ENCODE assay signal across 16 cellular contexts in the genomic region with DNA sequence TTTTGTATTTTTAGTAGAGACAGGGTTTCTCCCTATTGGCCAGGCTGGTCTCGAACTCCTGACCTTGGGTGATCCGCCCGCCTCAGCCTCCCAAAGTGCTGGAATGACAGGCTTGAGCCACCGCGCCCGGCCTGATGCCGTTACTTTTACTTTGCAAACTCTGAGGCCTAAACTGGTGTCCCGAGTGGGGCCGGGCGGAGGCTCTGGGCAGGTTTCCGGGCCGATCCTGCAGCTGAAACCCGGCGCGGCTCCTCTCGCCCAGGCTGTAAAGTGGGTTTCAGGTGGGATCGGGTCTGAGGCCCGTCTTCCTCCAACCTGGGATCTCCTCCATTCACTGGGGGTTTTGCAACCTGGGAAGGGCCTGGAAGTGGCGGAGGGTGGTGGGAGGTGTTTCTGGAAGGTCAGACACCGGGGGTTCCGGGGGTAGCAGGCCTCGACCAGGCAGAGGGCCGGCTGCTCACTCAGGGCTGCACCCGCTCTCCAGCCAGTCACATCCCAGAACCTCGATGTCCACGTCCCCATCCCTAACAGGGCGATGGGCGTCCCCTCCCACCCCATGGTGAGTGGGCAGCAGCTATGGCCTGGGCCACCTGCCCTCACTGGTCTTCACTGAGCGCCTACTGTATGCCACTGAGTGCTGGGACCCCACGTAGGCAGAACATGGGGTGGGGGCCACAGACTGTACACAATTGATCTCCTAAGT. TPM values are rescaled to one million over a fixed set of nuclear protein-coding genes. Genes with fewer than 3 reads are reported as not detected.
DNase-seq lines count a peak whose midpoint lies in the region; ATAC-seq and TF ChIP-seq lines count a peak whose summit lies in the region.
"Had no signal": no experiment of that assay in that cellular context is flagged by ENCODE, and none has a peak within 500 bp of the region (broad histone marks: within the 10 kb centered on the region; RNA-seq: fewer than 3 reads in every experiment).

No MANE protein-coding gene starts in this region.

- peak overlapping the region; percentile 19 for H3K18ac ChIP-seq in trophoblast cell (ENCODE audit: low read length)

- H3K79me1 ChIP-seq in trophoblast cell (ENCODE audit: low read length), result peaks cover 17% of the 10 kb centered on the region

- H3K9me3 Mint-ChIP-seq in activated CD4-positive, alpha-beta T cell treated with anti-CD3 and anti-CD28 coated beads, Interleukin-2, amount 10 ng/mL, durations not matched to agents 24 days and 14 days, result peaks cover 3% of the 10 kb centered on the region
- no peaks in the 10 kb centered on the region for H3K9me3 Mint-ChIP-seq in chondrocyte (ENCODE audit: low read depth)

- H2BK12ac ChIP-seq in trophoblast cell (ENCODE audit: low read length), result peak overlapping the region; percentile 10

- H3K4me1 ChIP-seq in trophoblast cell (ENCODE audit: control insufficient read depth in 1 of 2, insufficient read depth in 2 of 2, low read length in 2 of 2), result peaks cover 27 to 31% of the 10 kb centered on the region in 2 experiments
- H3K4me1 ChIP-seq: Peyer's patch had no signal

- H3K36me3 Mint-ChIP-seq in activated CD4-positive, alpha-beta T cell treated with anti-CD3 and anti-CD28 coated beads, Interleukin-2, amount 10 ng/mL, durations not matched to agents 24 days and 14 days (ENCODE audit: low read depth), result peaks cover 34% of the 10 kb centered on the region
- peaks cover 12% of the 10 kb centered on the region for H3K36me3 Mint-ChIP-seq in chondrocyte (ENCODE audit: low read depth)

- H3K27me3 Mint-ChIP-seq in activated CD4-positive, alpha-beta T cell treated with anti-CD3 and anti-CD28 coated beads, Interleukin-2, amount 10 ng/mL, durations not matched to agents 24 days and 14 days, result no peaks in the 10 kb centered on the region
- H3K27me3 Mint-ChIP-seq in chondrocyte (ENCODE audit: low read depth), result no peaks in the 10 kb centered on the region

- H3K27me3 ChIP-seq in trophoblast cell (ENCODE audit: insufficient read depth, low read length), result no peaks in the 10 kb centered on the region
- H3K27me3 ChIP-seq: MG63, Peyer's patch had no signal

- H3K4me3 ChIP-seq in trophoblast cell (ENCODE audit: low read depth, low read length), result no peak overlapping the region
- H3K4me3 ChIP-seq: MG63, Peyer's patch had no signal

- no peak for TF ChIP-seq CTCF in chondrocyte (IDR thresholded peaks at IDR 0.05)

- no peak overlapping the region for H3K9ac ChIP-seq in trophoblast cell (ENCODE audit: low read length)

- no peak overlapping the region for H3K4me2 ChIP-seq in trophoblast cell (ENCODE audit: low read length)

- H3K4ac ChIP-seq in trophoblast cell (ENCODE audit: low read depth, low read length), result no peak overlapping the region

- H3K23ac ChIP-seq in trophoblast cell (ENCODE audit: low read length), result no peak overlapping the region

- peak overlapping the region; percentile 10 for H3K27ac ChIP-seq in trophoblast cell (ENCODE audit: low read depth, low read length)
- H3K27ac ChIP-seq: 22Rv1, Peyer's patch had no signal

- no peak overlapping the region for H2AFZ ChIP-seq in trophoblast cell (ENCODE audit: insufficient read depth, low read length, poor library complexity)

- peak overlapping the region; percentile 25 for H3K27ac Mint-ChIP-seq in activated CD4-positive, alpha-beta T cell treated with anti-CD3 and anti-CD28 coated beads, Interleukin-2, amount 10 ng/mL, durations not matched to agents 24 days and 14 days
- H3K27ac Mint-ChIP-seq in chondrocyte (ENCODE audit: unreplicated experiment), result no peak overlapping the region

- no peak overlapping the region for H2AK5ac ChIP-seq in trophoblast cell (ENCODE audit: low read length)

- no peak overlapping the region for H2BK120ac ChIP-seq in trophoblast cell (ENCODE audit: insufficient read depth, low read length, poor library complexity)

- peaks cover 79 to 85% of the 10 kb centered on the region in 2 experiments for H3K36me3 ChIP-seq in trophoblast cell (ENCODE audit: control insufficient read depth in 1 of 2, insufficient read depth in 2 of 2, low read length in 2 of 2)
- H3K36me3 ChIP-seq: MG63 had no signal

- no peak for DNase-seq in activated CD4-positive, alpha-beta T cell treated with anti-CD3 and anti-CD28 coated beads, Interleukin-2, amount 10 ng/mL, durations not matched to agents 24 days and 14 days
- DNase-seq in activated CD4-positive, alpha-beta T cell treated with anti-CD3 and anti-CD28 coated beads, Interleukin-2, amount 50 U/mL, for 4 hours, result no peak
- peak; percentile 82 for DNase-seq in chondrocyte (ENCODE audit: low spot score)
- DNase-seq in trophoblast cell, result no peak
- no peak for DNase-seq in NAMALWA (ENCODE audit: low spot score)
- DNase-seq: C1 segment of cervical spinal cord, NCI-H187 treated with DMSO at 0.1 percent for 48 hours, NCI-H774, SIG-M5 had no signal

- intact Hi-C loops in activated CD4-positive, alpha-beta T cell treated with anti-CD3 and anti-CD28 coated beads, Interleukin-2, amount 10 ng/mL, durations not matched to agents 24 days and 14 days (cut with micrococcal nuclease), result no loop called here

- no peak overlapping the region for H4K8ac ChIP-seq in trophoblast cell (ENCODE audit: low read depth, low read length)

- no peak overlapping the region for H3K14ac ChIP-seq in trophoblast cell (ENCODE audit: low read length)

- WGBS in trophoblast cell (ENCODE audit: extremely low coverage, insufficient coverage, insufficient read length), result no CpG with 5 or more reads among the region's 30 CpGs

- no peak for ATAC-seq in HG02852 (IDR thresholded peaks at IDR 0.05; ENCODE audit: unreplicated experiment)

- H3K9me3 ChIP-seq in trophoblast cell (ENCODE audit: insufficient read depth, low read depth, low read length), result peaks cover 4% of the 10 kb centered on the region
- H3K9me3 ChIP-seq: MG63, Peyer's patch had no signal

- peak overlapping the region; percentile 9 for H4K91ac ChIP-seq in trophoblast cell (ENCODE audit: low read depth, low read length)

- no peak overlapping the region for H3K4me3 Mint-ChIP-seq in activated CD4-positive, alpha-beta T cell treated with anti-CD3 and anti-CD28 coated beads, Interleukin-2, amount 10 ng/mL, durations not matched to agents 24 days and 14 days
- no peak overlapping the region for H3K4me3 Mint-ChIP-seq in chondrocyte (ENCODE audit: unreplicated experiment)

- H2BK5ac ChIP-seq in trophoblast cell (ENCODE audit: low read depth, low read length, poor library complexity), result no peak overlapping the region

- H3K4me1 Mint-ChIP-seq in activated CD4-positive, alpha-beta T cell treated with anti-CD3 and anti-CD28 coated beads, Interleukin-2, amount 10 ng/mL, durations not matched to agents 24 days and 14 days, result peaks cover 16% of the 10 kb centered on the region
- peaks cover 5% of the 10 kb centered on the region for H3K4me1 Mint-ChIP-seq in chondrocyte (ENCODE audit: low read depth)

- no peak overlapping the region for H4K12ac ChIP-seq in trophoblast cell (ENCODE audit: low read depth, low read length)

- H3K79me2 ChIP-seq in trophoblast cell (ENCODE audit: control insufficient read depth, insufficient read depth, low read length, poor library complexity), result peaks cover 12% of the 10 kb centered on the region

RNA-seq across cellular contexts. Expression of a gene that starts 21.3 kb away (rescaled TPM):
- total RNA-seq in activated CD4-positive, alpha-beta T cell treated with anti-CD3 and anti-CD28 coated beads, Interleukin-2, amount 10 ng/mL, durations not matched to agents 24 days and 14 days, result 104 and 111 TPM in 2 replicates
- 42.1 to 48.5 TPM (median 48.0 TPM) in 3 replicates for total RNA-seq in chondrocyte
- polyA plus RNA-seq in trophoblast cell (2013), result 43.8 and 45.6 TPM in 2 replicates

RNA-seq across cellular contexts. Expression of a gene that starts 37.0 kb away (rescaled TPM):
- 35.6 and 36.6 TPM in 2 replicates for total RNA-seq in activated CD4-positive, alpha-beta T cell treated with anti-CD3 and anti-CD28 coated beads, Interleukin-2, amount 10 ng/mL, durations not matched to agents 24 days and 14 days
- 6.6 to 10.0 TPM (median 8.8 TPM) in 3 replicates for total RNA-seq in chondrocyte
- polyA plus RNA-seq in trophoblast cell (2013), result 445 and 449 TPM in 2 replicates

RNA-seq across cellular contexts. Expression of a gene that starts 37.4 kb away (rescaled TPM):
- 0.07 TPM in 1 of 2 replicates, not detected in the other for total RNA-seq in activated CD4-positive, alpha-beta T cell treated with anti-CD3 and anti-CD28 coated beads, Interleukin-2, amount 10 ng/mL, durations not matched to agents 24 days and 14 days
- total RNA-seq in chondrocyte, result 0.31 to 0.67 TPM (median 0.33 TPM) in 3 replicates
- 1.8 and 1.9 TPM in 2 replicates for polyA plus RNA-seq in trophoblast cell (2013)
- total RNA-seq: H4, NCI-H460, Peyer's patch had no signal

RNA-seq across cellular contexts. Expression of a gene that starts 45.7 kb away (rescaled TPM):
- 12.9 and 16.8 TPM in 2 replicates for total RNA-seq in activated CD4-positive, alpha-beta T cell treated with anti-CD3 and anti-CD28 coated beads, Interleukin-2, amount 10 ng/mL, durations not matched to agents 24 days and 14 days
- total RNA-seq in chondrocyte, result 0.17 to 0.38 TPM (median 0.24 TPM) in 3 replicates
- 0.10 and 0.14 TPM in 2 replicates for polyA plus RNA-seq in trophoblast cell (2013)
- total RNA-seq: H4, HFFc6, NCI-H460, Peyer's patch had no signal

RNA-seq across cellular contexts. Expression of a gene that starts 49.8 kb away (rescaled TPM):
- total RNA-seq in activated CD4-positive, alpha-beta T cell treated with anti-CD3 and anti-CD28 coated beads, Interleukin-2, amount 10 ng/mL, durations not matched to agents 24 days and 14 days, result 86.8 and 91.5 TPM in 2 replicates
- 47.1 to 52.2 TPM (median 48.4 TPM) in 3 replicates for total RNA-seq in chondrocyte
- polyA plus RNA-seq in trophoblast cell (2013), result 51.5 and 52.5 TPM in 2 replicates
